ENCODE assay signal across 22 cellular contexts in genomic region chr3:123934250-123934649, GRCh38. TPM values are rescaled to one million over a fixed set of nuclear protein-coding genes. Genes with fewer than 3 reads are reported as not detected.
"Had no signal": no experiment of that assay in that cellular context is flagged by ENCODE, and none has a peak within 500 bp of the region (broad histone marks: within the 10 kb centered on the region; RNA-seq: fewer than 3 reads in every experiment).

No MANE protein-coding gene starts in this region.

- H3K4me1 Mint-ChIP-seq: IgD-negative memory B cell had no signal

- H3K4me3 Mint-ChIP-seq: IgD-negative memory B cell had no signal

- H3K27ac ChIP-seq: KMS-11, SJCRH30 had no signal

- H3K27me3 ChIP-seq: SJCRH30 had no signal

- H3K9me3 ChIP-seq: SJCRH30 had no signal

- H3K9me3 Mint-ChIP-seq: IgD-negative memory B cell had no signal

- ATAC-seq: K562, Right ventricle myocardium inferior, SK-N-SH treated with all-trans-retinoic acid at 6 μM for 48 hours had no signal

- DNase-seq: Kasumi-1, MM.1S, NCI-H1092 treated with DMSO at 0.1 percent for 48 hours, NCI-H1436, NCI-H187, NCI-H2029, NCI-H2081 treated with DMSO at 0.1 percent for 48 hours, NCI-H2171, NCI-H226, NCI-H446, NCI-H510A, NCI-H524 treated with DMSO at 0.1 percent for 48 hours, NCI-H69, NCI-H774, SHP77 treated with DMSO at 0.1 percent for 48 hours, SJCRH30 had no signal

- H3K4me1 ChIP-seq: SJCRH30 had no signal

- H3K4me3 ChIP-seq: K562, SJCRH30 had no signal

- H3K27me3 Mint-ChIP-seq: IgD-negative memory B cell had no signal

- H3K27ac Mint-ChIP-seq: IgD-negative memory B cell had no signal

RNA-seq across cellular contexts. Expression of gene ROPN1, which starts 57.7 kb away (rescaled TPM):
- total RNA-seq: K562, M059J, Right ventricle myocardium inferior, SJCRH30 had no signal
